ENCODE assay signal across 27 cellular contexts in genomic region chr12:13839937-13840336, GRCh38.
"Had no signal": no experiment of that assay in that cellular context is flagged by ENCODE, and none has a peak within 500 bp of the region (broad histone marks: within the 10 kb centered on the region; RNA-seq: fewer than 3 reads in every experiment).

No MANE protein-coding gene starts in this region.

- H3K4me3 ChIP-seq: gastrocnemius medialis, heart left ventricle, hepatocyte, lung had no signal

- H3K27ac ChIP-seq: epithelial cell of prostate, gastrocnemius medialis, heart left ventricle, hepatocyte had no signal

- FAIRE-seq: colon, endometrium, kidney had no signal

- ATAC-seq: effector memory CD8-positive, alpha-beta T cell; esophagus mucosa; gastrocnemius medialis; heart left ventricle; left colon; left lobe of liver; left ventricle myocardium superior had no signal

- H3K4me1 ChIP-seq: gastrocnemius medialis, heart left ventricle had no signal

- H3K36me3 ChIP-seq: gastrocnemius medialis, heart left ventricle had no signal

- H3K27me3 ChIP-seq: gastrocnemius medialis, hepatocyte had no signal

- DNase-seq: cerebellar nuclear complex; cortex of kidney; effector CD8-positive, alpha-beta T cell; effector memory CD8-positive, alpha-beta T cell; endodermal cell; erythroblast; foreskin melanocyte; gastrocnemius medialis; heart left ventricle; hypothalamus; immature natural killer cell; islet precursor cell; kidney; kidney glomerular epithelial cell; left colon; left ventricle myocardium superior; mammary epithelial cell; mesendoderm; midbrain; naive B cell had no signal

- H3K9me3 ChIP-seq: gastrocnemius medialis, heart left ventricle had no signal
